ENCODE assay signal across 1 cellular context in genomic region chrX:15822922-15823321, GRCh38.
TF ChIP-seq lines count a peak whose summit lies in the region.

No MANE protein-coding gene starts in this region.

TF ChIP-seq in WTC11, 78 proteins besides CTCF, POLR2A, EP300 and RAD21 (continued from another document):
- no peak for TF ChIP-seq E2F4 (CRISPR knock-in tag; IDR thresholded peaks at IDR 0.05; ENCODE audit: borderline replicate concordance, low read depth)
